Comparison of ENCODE assay signal across 9 cellular contexts in the genomic region with DNA sequence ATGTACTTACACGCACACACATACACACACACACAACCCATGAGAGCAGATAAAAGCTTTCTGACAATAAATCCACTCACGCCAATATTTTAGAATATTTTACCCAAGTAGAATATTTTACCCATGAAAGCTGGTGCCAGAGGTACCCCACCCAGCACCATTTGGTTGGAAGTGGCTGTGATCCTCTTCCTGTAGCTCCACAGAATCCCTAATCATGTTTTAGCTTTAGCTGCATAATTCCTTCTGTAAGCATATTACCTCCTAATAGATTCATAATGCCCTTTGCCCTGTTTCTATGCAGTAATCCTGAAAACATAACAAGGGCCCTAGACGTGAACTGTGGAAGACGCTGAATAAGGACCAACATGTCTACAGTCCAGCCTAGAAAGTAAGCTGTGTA.
DNase-seq lines count a peak whose midpoint lies in the region; ATAC-seq and TF ChIP-seq lines count a peak whose summit lies in the region.
"Had no signal": no experiment of that assay in that cellular context is flagged by ENCODE, and none has a peak within 500 bp of the region (broad histone marks: within the 10 kb centered on the region; RNA-seq: fewer than 3 reads in every experiment).

No MANE protein-coding gene starts in this region.

- POLR2A ChIA-PET in activated B cell treated with CpG ODN at 0.5 μM for 24 hours (lab: Charles Lee): interaction anchor here (0.6 to 2.4 kb wide), 8 partner anchors 9 to 275 kb away, joined by 3 to 13 read pairs (median 5); no protein-coding TSS in a partner anchor

- H3K36me3 ChIP-seq in HUES48 (ENCODE audit: control insufficient read depth, insufficient read depth, low read length) (0 out of 2 replicates have a peak, but pooled peaks cover under 1% of the 10 kb centered on the region), gastroesophageal sphincter (peaks cover 0 to 14% of the 10 kb centered on the region in 2 donors), body of pancreas (replicated peaks in 1 of 2; ENCODE audit: insufficient read depth in 1 of 2, low read depth in 2 of 2) (no peaks in the 10 kb centered on the region)

- H3K9me3 Mint-ChIP-seq in activated B cell treated with CpG ODN at 0.5 μM for 24 hours: no peaks in the 10 kb centered on the region
- H3K9me3 Mint-ChIP-seq in stimulated activated naive B cell treated with anti-CD40 and anti-IgM and Interleukin-4, amounts not matched to agents 10 μg/mL and 1 μg/mL and 100 μg/mL, for 72 hours: peaks cover 0 to 1% of the 10 kb centered on the region in 2 donors

- H3K4me3 ChIP-seq in HUES48 (ENCODE audit: low read depth, low read length) (no peak overlapping the region), gastroesophageal sphincter (no peak overlapping the region), body of pancreas (no peak overlapping the region)

- no peaks in the 10 kb centered on the region for H3K27me3 ChIP-seq in HUES48 (ENCODE audit: control insufficient read depth, insufficient read depth, low read length)
- no peaks in the 10 kb centered on the region for H3K27me3 ChIP-seq in gastroesophageal sphincter
- no peaks in the 10 kb centered on the region for H3K27me3 ChIP-seq in body of pancreas

- H3K27me3 Mint-ChIP-seq in activated B cell treated with CpG ODN at 0.5 μM for 24 hours: no peaks in the 10 kb centered on the region
- H3K27me3 Mint-ChIP-seq in stimulated activated naive B cell treated with anti-CD40 and anti-IgM and Interleukin-4, amounts not matched to agents 10 μg/mL and 1 μg/mL and 100 μg/mL, for 72 hours: no peaks in the 10 kb centered on the region

- H3K4me1 Mint-ChIP-seq in activated B cell treated with CpG ODN at 0.5 μM for 24 hours: peaks cover 41% of the 10 kb centered on the region
- H3K4me1 Mint-ChIP-seq in stimulated activated naive B cell treated with anti-CD40 and anti-IgM and Interleukin-4, amounts not matched to agents 10 μg/mL and 1 μg/mL and 100 μg/mL, for 72 hours: peaks cover 32 to 61% of the 10 kb centered on the region in 2 donors

- H3K27ac ChIP-seq in HUES48 (ENCODE audit: low read depth, low read length) (peak overlapping the region; percentile 28), gastroesophageal sphincter (peak overlapping the region; percentile 70 to 88 (median 82)), body of pancreas (no peak overlapping the region)

- CTCF ChIA-PET in activated B cell treated with CpG ODN at 0.5 μM for 24 hours (lab: Charles Lee): interaction anchor here (1.1 to 1.2 kb wide), 3 partner anchors 14 to 48 kb away, joined by 3 to 4 read pairs (median 3); no protein-coding TSS in a partner anchor

- H3K9me3 ChIP-seq in HUES48 (ENCODE audit: control insufficient read depth, insufficient read depth, low read length) (no peaks in the 10 kb centered on the region), gastroesophageal sphincter (no peaks in the 10 kb centered on the region), body of pancreas (no peaks in the 10 kb centered on the region)

- ATAC-seq in activated B cell treated with CpG ODN at 0.5 μM for 24 hours (ENCODE audit: low read depth) (no peak), gastroesophageal sphincter (no peak), GM21529 (IDR thresholded peaks at IDR 0.05; ENCODE audit: unreplicated experiment) (no peak), body of pancreas (no peak), GM18517 (IDR thresholded peaks at IDR 0.05; ENCODE audit: unreplicated experiment) (no peak)
- peak in 1 of 2 donors; percentile 1 for ATAC-seq in stimulated activated naive B cell treated with anti-CD40 and anti-IgM and Interleukin-4, amounts not matched to agents 10 μg/mL and 1 μg/mL and 100 μg/mL, for 72 hours (replicated peaks)

- no peak overlapping the region for H3K9ac ChIP-seq in HUES48 (ENCODE audit: low read depth, low read length)

- DNase-seq in activated B cell treated with CpG ODN at 0.5 μM for 24 hours (no peak), body of pancreas (no peak)
- no peak for DNase-seq in stimulated activated naive B cell treated with anti-CD40 and anti-IgM and Interleukin-4, amounts not matched to agents 10 μg/mL and 1 μg/mL and 100 μg/mL, for 72 hours
- DNase-seq: NCI-H748 treated with DMSO at 0.1 percent for 48 hours; stimulated activated CD4-positive, alpha-beta T cell treated with anti-CD3 and anti-CD28 coated beads, Interleukin-4, amount 100 ng/mL, for 24 hours had no signal

- peaks cover 22% of the 10 kb centered on the region for H3K4me1 ChIP-seq in HUES48 (ENCODE audit: control insufficient read depth, insufficient read depth, low read length)
- peaks cover 4 to 70% (median 42%) of the 10 kb centered on the region in 3 donors for H3K4me1 ChIP-seq in gastroesophageal sphincter
- H3K4me1 ChIP-seq in body of pancreas: peaks cover 7% of the 10 kb centered on the region

- WGBS in gastroesophageal sphincter (ENCODE audit: low coverage in 1 of 2), 2 donors: 40 to 55% methylated on average over 4 of the region's 4 CpGs
- 84% methylated on average over 4 of the region's 4 CpGs for WGBS in body of pancreas, 2 donors

- intact Hi-C loops in activated B cell treated with CpG ODN at 0.5 μM for 24 hours (cut with micrococcal nuclease): loop anchor here (2.0 to 5.0 kb wide), 2 partner anchors 14 to 46 kb away; no protein-coding TSS in a partner anchor
- intact Hi-C loops in body of pancreas (cut with DNase I): no loop called here

- TF ChIP-seq CTCF in activated B cell treated with CpG ODN at 0.5 μM for 24 hours (IDR thresholded peaks at IDR 0.05) (no peak), gastroesophageal sphincter (IDR thresholded peaks at IDR 0.05) (no peak), body of pancreas (IDR thresholded peaks at IDR 0.05) (no peak)

- H3K4me3 Mint-ChIP-seq in activated B cell treated with CpG ODN at 0.5 μM for 24 hours: peak overlapping the region; percentile 41
- peak overlapping the region; percentile 52 to 69 for H3K4me3 Mint-ChIP-seq in stimulated activated naive B cell treated with anti-CD40 and anti-IgM and Interleukin-4, amounts not matched to agents 10 μg/mL and 1 μg/mL and 100 μg/mL, for 72 hours

- H3K27ac Mint-ChIP-seq in activated B cell treated with CpG ODN at 0.5 μM for 24 hours: peak overlapping the region; percentile 35
- peak overlapping the region; percentile 90 for H3K27ac Mint-ChIP-seq in stimulated activated naive B cell treated with anti-CD40 and anti-IgM and Interleukin-4, amounts not matched to agents 10 μg/mL and 1 μg/mL and 100 μg/mL, for 72 hours

- peaks cover 73% of the 10 kb centered on the region for H3K36me3 Mint-ChIP-seq in activated B cell treated with CpG ODN at 0.5 μM for 24 hours (ENCODE audit: low read depth)
- peaks cover 33 to 42% of the 10 kb centered on the region in 2 donors for H3K36me3 Mint-ChIP-seq in stimulated activated naive B cell treated with anti-CD40 and anti-IgM and Interleukin-4, amounts not matched to agents 10 μg/mL and 1 μg/mL and 100 μg/mL, for 72 hours

- TF ChIP-seq POLR2A in gastroesophageal sphincter (IDR thresholded peaks at IDR 0.05) (no peak), body of pancreas (IDR thresholded peaks at IDR 0.05) (no peak)

- no peak for TF ChIP-seq EP300 in gastroesophageal sphincter (IDR thresholded peaks at IDR 0.05)

Comparison
In these comparisons a context has a peak if more than half of its experiments do, and no peak if none do; other contexts are left out.
1. H3K27ac ChIP-seq: peak in HUES48 (single experiment) and gastroesophageal sphincter (4 of 4); none in body of pancreas (0 of 4).